ENCODE assay signal across 8 cellular contexts in genomic region chr21:45970674-45971486, GRCh38. TPM values are rescaled to one million over a fixed set of nuclear protein-coding genes. Genes with fewer than 3 reads are reported as not detected.
A peak's percentile ranks its signal among the peaks of the same experiment; 100 is the strongest.
DNase-seq lines count a peak whose midpoint lies in the region; ATAC-seq and TF ChIP-seq lines count a peak whose summit lies in the region.

No MANE protein-coding gene starts in this region.

- no peaks in the 10 kb centered on the region for H3K9me3 Mint-ChIP-seq in stimulated activated naive CD8-positive, alpha-beta T cell treated with anti-CD3 and anti-CD28 coated beads, Interleukin-15, amount 100 ng/mL, for 72 hours

- peak overlapping the region in 7 of 11 experiments; percentile 5 to 36 (median 22); a peak in 8 of 22 replicates for H3K4me2 ChIP-seq in BLaER1 treated with 17β-estradiol and CSF1 and Interleukin-3, amounts not matched to agents 10 nM and 100 nM

- peaks cover 18% of the 10 kb centered on the region for H3K27me3 Mint-ChIP-seq in stimulated activated naive CD8-positive, alpha-beta T cell treated with anti-CD3 and anti-CD28 coated beads, Interleukin-15, amount 100 ng/mL, for 72 hours

- ATAC-seq in stimulated activated naive CD8-positive, alpha-beta T cell treated with anti-CD3 and anti-CD28 coated beads, Interleukin-15, amount 100 ng/mL, for 72 hours = peak; percentile 65
- no peak for ATAC-seq in GM19328 (IDR thresholded peaks at IDR 0.05; ENCODE audit: unreplicated experiment)

- H3K4me3 Mint-ChIP-seq in stimulated activated naive CD8-positive, alpha-beta T cell treated with anti-CD3 and anti-CD28 coated beads, Interleukin-15, amount 100 ng/mL, for 72 hours = no peak overlapping the region

- H3K4me3 ChIP-seq in BLaER1 treated with 17β-estradiol and CSF1 and Interleukin-3, amounts not matched to agents 10 nM and 100 nM = no peak overlapping the region

- H3K9me3 ChIP-seq in BLaER1 treated with 17β-estradiol and CSF1 and Interleukin-3, amounts not matched to agents 10 nM and 100 nM (replicated peaks in 1 of 11) = peaks cover 0 to 6% (median 1%) of the 10 kb centered on the region in 11 experiments; a peak in 18 of 22 replicates

- peak overlapping the region in 2 of 11 experiments; percentile 9 to 19; a peak in 2 of 22 replicates for H3K9ac ChIP-seq in BLaER1 treated with 17β-estradiol and CSF1 and Interleukin-3, amounts not matched to agents 10 nM and 100 nM

- POLR2A ChIA-PET in HEK293T (lab: Yijun Ruan, JAX) = no interaction called here

- peaks cover 39% of the 10 kb centered on the region for H3K4me1 Mint-ChIP-seq in stimulated activated naive CD8-positive, alpha-beta T cell treated with anti-CD3 and anti-CD28 coated beads, Interleukin-15, amount 100 ng/mL, for 72 hours

- peaks cover 44 to 52% (median 51%) of the 10 kb centered on the region in 11 experiments for H3K27me3 ChIP-seq in BLaER1 treated with 17β-estradiol and CSF1 and Interleukin-3, amounts not matched to agents 10 nM and 100 nM

- peaks cover 24 to 58% (median 47%) of the 10 kb centered on the region in 10 experiments for H3K4me1 ChIP-seq in BLaER1 treated with 17β-estradiol and CSF1 and Interleukin-3, amounts not matched to agents 10 nM and 100 nM

- no peak overlapping the region for H3K27ac Mint-ChIP-seq in stimulated activated naive CD8-positive, alpha-beta T cell treated with anti-CD3 and anti-CD28 coated beads, Interleukin-15, amount 100 ng/mL, for 72 hours

- no peaks in the 10 kb centered on the region for H3K36me3 ChIP-seq in BLaER1 treated with 17β-estradiol and CSF1 and Interleukin-3, amounts not matched to agents 10 nM and 100 nM

- H3K27ac ChIP-seq in BLaER1 treated with 17β-estradiol and CSF1 and Interleukin-3, amounts not matched to agents 10 nM and 100 nM = no peak overlapping the region

- DNase-seq in HEK293T (ENCODE audit: extremely low spot score) (peak; percentile 85), UCSD-AML1 (lab: John Stamatoyannopoulos, UW; ENCODE audit: unreplicated experiment) (peak; percentile 43), dermis blood vessel endothelial cell (peak; percentile 59), mesenteric fat pad (ENCODE audit: low spot score) (peak; percentile 89), pons (ENCODE audit: low spot score) (no peak)
- peak; percentile 70 to 71 for DNase-seq in stimulated activated naive CD8-positive, alpha-beta T cell treated with anti-CD3 and anti-CD28 coated beads, Interleukin-15, amount 100 ng/mL, for 72 hours

- CTCF ChIA-PET in HEK293T (lab: Yijun Ruan, JAX) = interaction anchor here (0.7 to 1.7 kb wide), 5 partner anchors 12 to 697 kb away, joined by 3 to 9 read pairs (median 3); no protein-coding TSS in a partner anchor

- H4K20me1 ChIP-seq in BLaER1 treated with 17β-estradiol and CSF1 and Interleukin-3, amounts not matched to agents 10 nM and 100 nM = peaks cover 0 to 30% (median 5%) of the 10 kb centered on the region in 11 experiments; a peak in 10 of 22 replicates

TF ChIP-seq in HEK293T, 16 proteins besides CTCF, POLR2A, EP300 and RAD21:
- TF ChIP-seq BHLHE40 (IDR thresholded peaks at IDR 0.05; ENCODE audit: borderline replicate concordance) (no peak), SUZ12 (IDR thresholded peaks at IDR 0.05) (no peak), SP1 (IDR thresholded peaks at IDR 0.05) (no peak), ARNT (IDR thresholded peaks at IDR 0.05) (no peak), NFRKB (IDR thresholded peaks at IDR 0.05) (no peak), CTBP1 (IDR thresholded peaks at IDR 0.05; ENCODE audit: borderline replicate concordance) (no peak), L3MBTL2 (conservative IDR thresholded peaks at IDR 0.05) (no peak), HDGF (IDR thresholded peaks at IDR 0.05; ENCODE audit: borderline replicate concordance) (no peak), FOXA1 (IDR thresholded peaks at IDR 0.05) (no peak)

RNA-seq across cellular contexts. Expression of gene COL6A1, which starts 10.7 kb away (rescaled TPM):
- 8.5 and 32.7 TPM in 2 replicates for total RNA-seq in dermis blood vessel endothelial cell
- 521 TPM for total RNA-seq in mesenteric fat pad

Comparison
In these comparisons a context has a peak if more than half of its experiments do, and no peak if none do; other contexts are left out.
1. RNA of gene COL6A1, which starts 10.7 kb away (total RNA-seq): 521 TPM in mesenteric fat pad (single experiment); 8.5 to 32.7 TPM in dermis blood vessel endothelial cell; every median in the first group is over 10 times any median in the second.